ENCODE assay signal across 2 cellular contexts in the genomic region with DNA sequence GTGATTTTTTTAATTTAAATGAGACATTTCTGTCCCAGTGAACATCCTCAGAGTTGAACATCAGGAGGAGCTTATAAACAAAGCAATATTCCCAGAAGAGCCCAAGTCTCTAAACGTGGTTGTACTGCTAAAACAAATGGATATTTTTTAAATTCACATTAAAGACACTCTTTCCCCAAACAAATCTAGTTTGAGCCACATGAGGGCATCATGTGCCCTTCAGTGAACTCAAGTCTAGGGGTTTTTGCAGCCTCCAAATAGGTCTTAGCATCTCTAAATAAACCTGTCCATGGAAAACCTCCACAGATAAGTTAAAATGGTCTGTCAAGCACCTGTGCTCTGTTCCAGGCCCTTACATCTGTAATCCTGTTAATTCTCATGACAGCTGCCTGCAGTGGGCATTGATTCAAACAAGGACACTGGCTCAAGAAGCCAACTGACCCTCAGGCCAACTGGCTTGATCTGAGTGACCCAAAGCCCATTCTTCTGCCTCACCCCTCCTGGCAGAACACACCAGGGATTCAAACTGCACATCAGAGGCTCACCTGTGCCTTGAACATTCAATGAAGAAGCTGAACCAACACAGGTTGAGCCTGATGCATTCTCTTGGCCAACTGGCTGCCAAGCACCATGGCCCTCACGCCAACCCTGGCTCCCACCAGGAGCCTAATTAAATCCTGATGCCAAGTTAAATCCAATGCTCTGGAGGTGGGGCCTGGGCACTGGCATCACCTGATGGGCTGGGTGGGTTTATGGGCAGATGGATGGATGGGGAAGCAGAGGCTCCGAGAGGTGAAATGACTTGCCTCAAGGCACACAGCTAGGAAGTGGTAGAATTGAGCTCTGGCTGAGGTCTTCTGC.
TF ChIP-seq lines count a peak whose summit lies in the region.

No MANE protein-coding gene starts in this region.

TF ChIP-seq in IMR-90, 13 proteins besides CTCF, POLR2A, EP300 and RAD21:
- TF ChIP-seq SMC3 (IDR thresholded peaks at IDR 0.05; ENCODE audit: low read depth, low read length) (peak; percentile 87), MAZ (IDR thresholded peaks at IDR 0.05; ENCODE audit: borderline replicate concordance, low read depth, low read length) (no peak)

TF ChIP-seq in GM12878, 131 proteins besides CTCF, POLR2A, EP300 and RAD21:
- TF ChIP-seq CHD4 (IDR thresholded peaks at IDR 0.05) (no peak), IKZF1 (conservative IDR thresholded peaks at IDR 0.05) (0 out of 2 replicates have a peak, but pooled peaks have one; percentile 21), SMC3 (IDR thresholded peaks at IDR 0.05; ENCODE audit: borderline replicate concordance, low read length) (peak; percentile 45), SMAD1 (IDR thresholded peaks at IDR 0.05; ENCODE audit: low read depth, partially characterized antibody) (peak; percentile 31), POLR2AphosphoS5 (IDR thresholded peaks at IDR 0.05; ENCODE audit: low read length) (0 out of 2 replicates have a peak, but pooled peaks have one; percentile 15), ETV6 (conservative IDR thresholded peaks at IDR 0.05 in 1 of 2, IDR thresholded peaks at IDR 0.05 in 1 of 2; ENCODE audit: borderline replicate concordance in 1 of 2, low read depth in 1 of 2) (no peak)
- TF ChIP-seq, protein P1, sequence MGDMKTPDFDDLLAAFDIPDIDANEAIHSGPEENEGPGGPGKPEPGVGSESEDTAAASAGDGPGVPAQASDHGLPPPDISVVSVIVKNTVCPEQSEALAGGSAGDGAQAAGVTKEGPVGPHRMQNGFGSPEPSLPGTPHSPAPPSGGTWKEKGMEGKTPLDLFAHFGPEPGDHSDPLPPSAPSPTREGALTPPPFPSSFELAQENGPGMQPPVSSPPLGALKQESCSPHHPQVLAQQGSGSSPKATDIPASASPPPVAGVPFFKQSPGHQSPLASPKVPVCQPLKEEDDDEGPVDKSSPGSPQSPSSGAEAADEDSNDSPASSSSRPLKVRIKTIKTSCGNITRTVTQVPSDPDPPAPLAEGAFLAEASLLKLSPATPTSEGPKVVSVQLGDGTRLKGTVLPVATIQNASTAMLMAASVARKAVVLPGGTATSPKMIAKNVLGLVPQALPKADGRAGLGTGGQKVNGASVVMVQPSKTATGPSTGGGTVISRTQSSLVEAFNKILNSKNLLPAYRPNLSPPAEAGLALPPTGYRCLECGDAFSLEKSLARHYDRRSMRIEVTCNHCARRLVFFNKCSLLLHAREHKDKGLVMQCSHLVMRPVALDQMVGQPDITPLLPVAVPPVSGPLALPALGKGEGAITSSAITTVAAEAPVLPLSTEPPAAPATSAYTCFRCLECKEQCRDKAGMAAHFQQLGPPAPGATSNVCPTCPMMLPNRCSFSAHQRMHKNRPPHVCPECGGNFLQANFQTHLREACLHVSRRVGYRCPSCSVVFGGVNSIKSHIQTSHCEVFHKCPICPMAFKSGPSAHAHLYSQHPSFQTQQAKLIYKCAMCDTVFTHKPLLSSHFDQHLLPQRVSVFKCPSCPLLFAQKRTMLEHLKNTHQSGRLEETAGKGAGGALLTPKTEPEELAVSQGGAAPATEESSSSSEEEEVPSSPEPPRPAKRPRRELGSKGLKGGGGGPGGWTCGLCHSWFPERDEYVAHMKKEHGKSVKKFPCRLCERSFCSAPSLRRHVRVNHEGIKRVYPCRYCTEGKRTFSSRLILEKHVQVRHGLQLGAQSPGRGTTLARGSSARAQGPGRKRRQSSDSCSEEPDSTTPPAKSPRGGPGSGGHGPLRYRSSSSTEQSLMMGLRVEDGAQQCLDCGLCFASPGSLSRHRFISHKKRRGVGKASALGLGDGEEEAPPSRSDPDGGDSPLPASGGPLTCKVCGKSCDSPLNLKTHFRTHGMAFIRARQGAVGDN (IDR thresholded peaks at IDR 0.05) = peak; percentile 59
- TF ChIP-seq, protein P2, sequence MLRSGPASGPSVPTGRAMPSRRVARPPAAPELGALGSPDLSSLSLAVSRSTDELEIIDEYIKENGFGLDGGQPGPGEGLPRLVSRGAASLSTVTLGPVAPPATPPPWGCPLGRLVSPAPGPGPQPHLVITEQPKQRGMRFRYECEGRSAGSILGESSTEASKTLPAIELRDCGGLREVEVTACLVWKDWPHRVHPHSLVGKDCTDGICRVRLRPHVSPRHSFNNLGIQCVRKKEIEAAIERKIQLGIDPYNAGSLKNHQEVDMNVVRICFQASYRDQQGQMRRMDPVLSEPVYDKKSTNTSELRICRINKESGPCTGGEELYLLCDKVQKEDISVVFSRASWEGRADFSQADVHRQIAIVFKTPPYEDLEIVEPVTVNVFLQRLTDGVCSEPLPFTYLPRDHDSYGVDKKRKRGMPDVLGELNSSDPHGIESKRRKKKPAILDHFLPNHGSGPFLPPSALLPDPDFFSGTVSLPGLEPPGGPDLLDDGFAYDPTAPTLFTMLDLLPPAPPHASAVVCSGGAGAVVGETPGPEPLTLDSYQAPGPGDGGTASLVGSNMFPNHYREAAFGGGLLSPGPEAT (IDR thresholded peaks at IDR 0.05; ENCODE audit: low read depth) = no peak
- TF ChIP-seq, protein P3, sequence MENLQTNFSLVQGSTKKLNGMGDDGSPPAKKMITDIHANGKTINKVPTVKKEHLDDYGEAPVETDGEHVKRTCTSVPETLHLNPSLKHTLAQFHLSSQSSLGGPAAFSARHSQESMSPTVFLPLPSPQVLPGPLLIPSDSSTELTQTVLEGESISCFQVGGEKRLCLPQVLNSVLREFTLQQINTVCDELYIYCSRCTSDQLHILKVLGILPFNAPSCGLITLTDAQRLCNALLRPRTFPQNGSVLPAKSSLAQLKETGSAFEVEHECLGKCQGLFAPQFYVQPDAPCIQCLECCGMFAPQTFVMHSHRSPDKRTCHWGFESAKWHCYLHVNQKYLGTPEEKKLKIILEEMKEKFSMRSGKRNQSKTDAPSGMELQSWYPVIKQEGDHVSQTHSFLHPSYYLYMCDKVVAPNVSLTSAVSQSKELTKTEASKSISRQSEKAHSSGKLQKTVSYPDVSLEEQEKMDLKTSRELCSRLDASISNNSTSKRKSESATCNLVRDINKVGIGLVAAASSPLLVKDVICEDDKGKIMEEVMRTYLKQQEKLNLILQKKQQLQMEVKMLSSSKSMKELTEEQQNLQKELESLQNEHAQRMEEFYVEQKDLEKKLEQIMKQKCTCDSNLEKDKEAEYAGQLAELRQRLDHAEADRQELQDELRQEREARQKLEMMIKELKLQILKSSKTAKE (IDR thresholded peaks at IDR 0.05; ENCODE audit: low read depth, poor library complexity, severe bottlenecking) = peak; percentile 50
- TF ChIP-seq, protein P4, sequence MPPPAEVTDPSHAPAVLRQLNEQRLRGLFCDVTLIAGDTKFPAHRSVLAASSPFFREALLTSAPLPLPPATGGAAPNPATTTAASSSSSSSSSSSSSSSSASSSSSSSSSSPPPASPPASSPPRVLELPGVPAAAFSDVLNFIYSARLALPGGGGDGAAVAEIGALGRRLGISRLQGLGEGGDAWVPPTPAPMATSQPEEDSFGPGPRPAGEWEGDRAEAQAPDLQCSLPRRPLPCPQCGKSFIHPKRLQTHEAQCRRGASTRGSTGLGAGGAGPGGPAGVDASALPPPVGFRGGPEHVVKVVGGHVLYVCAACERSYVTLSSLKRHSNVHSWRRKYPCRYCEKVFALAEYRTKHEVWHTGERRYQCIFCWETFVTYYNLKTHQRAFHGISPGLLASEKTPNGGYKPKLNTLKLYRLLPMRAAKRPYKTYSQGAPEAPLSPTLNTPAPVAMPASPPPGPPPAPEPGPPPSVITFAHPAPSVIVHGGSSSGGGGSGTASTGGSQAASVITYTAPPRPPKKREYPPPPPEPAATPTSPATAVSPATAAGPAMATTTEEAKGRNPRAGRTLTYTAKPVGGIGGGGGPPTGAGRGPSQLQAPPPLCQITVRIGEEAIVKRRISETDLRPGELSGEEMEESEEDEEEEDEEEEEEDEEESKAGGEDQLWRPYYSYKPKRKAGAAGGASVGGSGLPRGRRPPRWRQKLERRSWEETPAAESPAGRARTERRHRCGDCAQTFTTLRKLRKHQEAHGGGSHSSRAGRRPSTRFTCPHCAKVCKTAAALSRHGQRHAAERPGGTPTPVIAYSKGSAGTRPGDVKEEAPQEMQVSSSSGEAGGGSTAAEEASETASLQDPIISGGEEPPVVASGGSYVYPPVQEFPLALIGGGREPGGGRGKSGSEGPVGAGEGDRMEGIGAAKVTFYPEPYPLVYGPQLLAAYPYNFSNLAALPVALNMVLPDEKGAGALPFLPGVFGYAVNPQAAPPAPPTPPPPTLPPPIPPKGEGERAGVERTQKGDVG (CRISPR knock-in tag; IDR thresholded peaks at IDR 0.05) = 0 out of 2 replicates have a peak, but pooled peaks have one; percentile 18
TF ChIP-seq in GM12878: peak in this region for 7.
